18 cellular contexts compared by ENCODE assay signal in genomic region chr20:17315491-17316231, GRCh38.
DNase-seq lines count a peak whose midpoint lies in the region; ATAC-seq and TF ChIP-seq lines count a peak whose summit lies in the region.
"Had no signal": no experiment of that assay in that cellular context is flagged by ENCODE, and none has a peak within 500 bp of the region (broad histone marks: within the 10 kb centered on the region; RNA-seq: fewer than 3 reads in every experiment).

No MANE protein-coding gene starts in this region.

- no peaks in the 10 kb centered on the region for H3K9me3 Mint-ChIP-seq in MCF 10A (ENCODE audit: unreplicated experiment)
- no peaks in the 10 kb centered on the region for H3K9me3 Mint-ChIP-seq in activated T-helper 1 cell treated with anti-CD3 and anti-CD28 coated beads, Interleukin-12 subunit alpha, Interleukin-12 subunit beta, Interleukin-2, Interleukin-4 antibody, amounts not matched to agents 30 ng/mL and 10 ng/mL and 1 ng/mL, durations not matched to agents 14 hours and 24 hours and 36 hours

- H3K27me3 Mint-ChIP-seq in MCF 10A (ENCODE audit: insufficient read depth, unreplicated experiment) = peaks cover 29% of the 10 kb centered on the region
- H3K27me3 Mint-ChIP-seq in activated T-helper 1 cell treated with anti-CD3 and anti-CD28 coated beads, Interleukin-12 subunit alpha, Interleukin-12 subunit beta, Interleukin-2, Interleukin-4 antibody, amounts not matched to agents 30 ng/mL and 10 ng/mL and 1 ng/mL, durations not matched to agents 14 hours and 24 hours and 36 hours (ENCODE audit: insufficient read depth) = peaks cover 25% of the 10 kb centered on the region

- H3K27ac ChIP-seq in mammary epithelial cell (ENCODE audit: insufficient read depth, low read depth, low read length) = no peak overlapping the region
- H3K27ac ChIP-seq in parathyroid adenoma = no peak overlapping the region
- H3K27ac ChIP-seq in right atrium auricular region = no peak overlapping the region
- H3K27ac ChIP-seq: 22Rv1, BLaER1, sigmoid colon had no signal

- DNase-seq in mammary epithelial cell (no peak), MCF 10A (ENCODE audit: unreplicated experiment) (no peak), epithelial cell of proximal tubule (ENCODE audit: low read depth) (peak; percentile 18), right atrium auricular region (ENCODE audit: low spot score) (no peak), nucleus accumbens (lab: John Stamatoyannopoulos, UW) (no peak)
- no peak for DNase-seq in activated T-helper 1 cell treated with anti-CD3 and anti-CD28 coated beads, Interleukin-12 subunit alpha, Interleukin-12 subunit beta, Interleukin-2, Interleukin-4 antibody, amounts not matched to agents 30 ng/mL and 10 ng/mL and 1 ng/mL, durations not matched to agents 14 hours and 24 hours and 36 hours (ENCODE audit: low spot score)
- DNase-seq: activated CD4-positive, CD25-positive, alpha-beta regulatory T cell treated with anti-CD3 and anti-CD28 coated beads, Interleukin-2, amount 50 U/mL, for 72 hours; effector CD8-positive, alpha-beta T cell; NCI-H1417; NCI-H226; SHP77 treated with DMSO at 0.1 percent for 48 hours; sigmoid colon; stimulated activated CD4-positive, alpha-beta T cell treated with anti-CD3 and anti-CD28 coated beads, Interleukin-2, amount 100 ng/mL, for 24 hours had no signal

- 37% methylated on average over 17 of the region's 39 CpGs for WGBS in mammary epithelial cell (ENCODE audit: low coverage, missing lambda C conversion rate)

- no peak overlapping the region for H3K4me3 Mint-ChIP-seq in MCF 10A (ENCODE audit: unreplicated experiment)
- no peak overlapping the region for H3K4me3 Mint-ChIP-seq in activated T-helper 1 cell treated with anti-CD3 and anti-CD28 coated beads, Interleukin-12 subunit alpha, Interleukin-12 subunit beta, Interleukin-2, Interleukin-4 antibody, amounts not matched to agents 30 ng/mL and 10 ng/mL and 1 ng/mL, durations not matched to agents 14 hours and 24 hours and 36 hours

- H2AFZ ChIP-seq in mammary epithelial cell (ENCODE audit: low read depth, low read length) (peak overlapping the region; percentile 22), parathyroid adenoma (peak overlapping the region; percentile 31)

- H3K79me2 ChIP-seq in mammary epithelial cell (ENCODE audit: insufficient read depth, low read length) = no peaks in the 10 kb centered on the region
- no peaks in the 10 kb centered on the region for H3K79me2 ChIP-seq in parathyroid adenoma

- TF ChIP-seq CTCF in mammary epithelial cell (conservative IDR thresholded peaks at IDR 0.05 in 1 of 2, IDR thresholded peaks at IDR 0.05 in 1 of 2; ENCODE audit: extremely low read depth in 1 of 2, insufficient read depth in 1 of 2, low read depth in 1 of 2, low read length in 2 of 2) = no peak
- no peak for TF ChIP-seq CTCF in MCF 10A (IDR thresholded peaks at IDR 0.05; ENCODE audit: unreplicated experiment)
- no peak for TF ChIP-seq CTCF in epithelial cell of proximal tubule (conservative IDR thresholded peaks at IDR 0.05; ENCODE audit: low read depth, low read length)
- no peak for TF ChIP-seq CTCF in parathyroid adenoma (IDR thresholded peaks at IDR 0.05)
- TF ChIP-seq CTCF in right atrium auricular region (IDR thresholded peaks at IDR 0.05) = no peak

- H3K4me1 Mint-ChIP-seq in MCF 10A (ENCODE audit: insufficient read depth, unreplicated experiment) = no peaks in the 10 kb centered on the region
- no peaks in the 10 kb centered on the region for H3K4me1 Mint-ChIP-seq in activated T-helper 1 cell treated with anti-CD3 and anti-CD28 coated beads, Interleukin-12 subunit alpha, Interleukin-12 subunit beta, Interleukin-2, Interleukin-4 antibody, amounts not matched to agents 30 ng/mL and 10 ng/mL and 1 ng/mL, durations not matched to agents 14 hours and 24 hours and 36 hours (ENCODE audit: low read depth)

- POLR2A ChIA-PET in MCF 10A (lab: Yijun Ruan, JAX) = no interaction called here

- in situ Hi-C loops in mammary epithelial cell (cut with MboI; ENCODE audit: low sequenced_read_pairs in 2 of 2) = no loop called here

- dilution Hi-C loops in mammary epithelial cell (cut with HindIII; ENCODE audit: low sequenced_read_pairs) = no loop called here

- H3K4me1 ChIP-seq in mammary epithelial cell (ENCODE audit: insufficient read depth, low read length) (no peaks in the 10 kb centered on the region), parathyroid adenoma (no peaks in the 10 kb centered on the region), right atrium auricular region (no peaks in the 10 kb centered on the region)
- H3K4me1 ChIP-seq: BLaER1, HAP-1, sigmoid colon had no signal

- no peak overlapping the region for H3K27ac Mint-ChIP-seq in MCF 10A (ENCODE audit: low read depth, unreplicated experiment)
- no peak overlapping the region for H3K27ac Mint-ChIP-seq in activated T-helper 1 cell treated with anti-CD3 and anti-CD28 coated beads, Interleukin-12 subunit alpha, Interleukin-12 subunit beta, Interleukin-2, Interleukin-4 antibody, amounts not matched to agents 30 ng/mL and 10 ng/mL and 1 ng/mL, durations not matched to agents 14 hours and 24 hours and 36 hours

- peaks cover 9% of the 10 kb centered on the region for H3K27me3 ChIP-seq in mammary epithelial cell (ENCODE audit: insufficient read depth, low read length)
- no peaks in the 10 kb centered on the region for H3K27me3 ChIP-seq in parathyroid adenoma (ENCODE audit: control insufficient read depth, insufficient read depth, low read length)
- no peaks in the 10 kb centered on the region for H3K27me3 ChIP-seq in right atrium auricular region
- H3K27me3 ChIP-seq: BLaER1 had no signal

- BruUV-seq in mammary epithelial cell (replicated peaks; lab: Mats Ljungman, UMichigan) (no TSS peak), MCF 10A (replicated peaks; lab: Mats Ljungman, UMichigan) (no TSS peak)

- no peaks in the 10 kb centered on the region for H4K20me1 ChIP-seq in mammary epithelial cell (ENCODE audit: insufficient read depth, low read length)
- H4K20me1 ChIP-seq: BLaER1 had no signal

- H3K4me3 ChIP-seq in mammary epithelial cell (replicated peaks in 1 of 3; ENCODE audit: insufficient read depth in 1 of 3, low read depth in 2 of 3, low read length in 3 of 3) (no peak overlapping the region), epithelial cell of proximal tubule (ENCODE audit: low read depth, low read length) (peak overlapping the region; percentile 38), parathyroid adenoma (ENCODE audit: low read depth, low read length) (peak overlapping the region; percentile 3), right atrium auricular region (no peak overlapping the region)
- H3K4me3 ChIP-seq: BLaER1, HAP-1 had no signal

- H3K9ac ChIP-seq in mammary epithelial cell (ENCODE audit: insufficient read depth, low read length) (no peak overlapping the region), parathyroid adenoma (no peak overlapping the region)
- H3K9ac ChIP-seq: BLaER1 had no signal

- CTCF ChIA-PET in mammary epithelial cell (lab: Charles Lee; ENCODE audit: low non-redundant PET) (no interaction called here), MCF 10A (lab: Yijun Ruan, JAX) (interaction anchor here (0.6 kb wide), 1 partner anchor 13 kb away, joined by 3 read pairs; no protein-coding TSS in a partner anchor)

- no peak for ATAC-seq in GM21423 (IDR thresholded peaks at IDR 0.05; ENCODE audit: unreplicated experiment)

- H3K36me3 Mint-ChIP-seq in MCF 10A (ENCODE audit: insufficient read depth, unreplicated experiment) = no peaks in the 10 kb centered on the region
- H3K36me3 Mint-ChIP-seq in activated T-helper 1 cell treated with anti-CD3 and anti-CD28 coated beads, Interleukin-12 subunit alpha, Interleukin-12 subunit beta, Interleukin-2, Interleukin-4 antibody, amounts not matched to agents 30 ng/mL and 10 ng/mL and 1 ng/mL, durations not matched to agents 14 hours and 24 hours and 36 hours (ENCODE audit: low read depth) = no peaks in the 10 kb centered on the region

- H3K36me3 ChIP-seq in mammary epithelial cell (ENCODE audit: insufficient read depth, low read length) = no peaks in the 10 kb centered on the region
- no peaks in the 10 kb centered on the region for H3K36me3 ChIP-seq in parathyroid adenoma (ENCODE audit: control insufficient read depth, insufficient read depth, low read length)
- no peaks in the 10 kb centered on the region for H3K36me3 ChIP-seq in right atrium auricular region
- H3K36me3 ChIP-seq: BLaER1, HAP-1, sigmoid colon had no signal

- intact Hi-C loops in mammary epithelial cell (cut with micrococcal nuclease) (no loop called here), MCF 10A (cut with micrococcal nuclease) (no loop called here)
- intact Hi-C loops in activated T-helper 1 cell treated with anti-CD3 and anti-CD28 coated beads, Interleukin-12 subunit alpha, Interleukin-12 subunit beta, Interleukin-2, Interleukin-4 antibody, amounts not matched to agents 30 ng/mL and 10 ng/mL and 1 ng/mL, durations not matched to agents 14 hours and 24 hours and 36 hours (cut with micrococcal nuclease) = no loop called here

- no peaks in the 10 kb centered on the region for H3K9me3 ChIP-seq in mammary epithelial cell (replicated peaks; ENCODE audit: insufficient read depth, low read length)
- H3K9me3 ChIP-seq in parathyroid adenoma (ENCODE audit: control insufficient read depth, low read length) = no peaks in the 10 kb centered on the region
- H3K9me3 ChIP-seq in right atrium auricular region = no peaks in the 10 kb centered on the region
- H3K9me3 ChIP-seq: BLaER1, HAP-1, sigmoid colon had no signal

- no peak overlapping the region for H3K4me2 ChIP-seq in mammary epithelial cell (ENCODE audit: insufficient read depth, low read depth, low read length)
- H3K4me2 ChIP-seq in parathyroid adenoma (ENCODE audit: low read length) = no peak overlapping the region
- H3K4me2 ChIP-seq: BLaER1 had no signal

Comparison
In these comparisons a context has a peak if more than half of its experiments do, and no peak if none do; other contexts are left out.
1. H3K4me3 ChIP-seq: peak in epithelial cell of proximal tubule (single experiment) and parathyroid adenoma (single experiment); none in mammary epithelial cell (0 of 3) and right atrium auricular region (0 of 2).